ENCODE assay signal across 9 cellular contexts in the genomic region with DNA sequence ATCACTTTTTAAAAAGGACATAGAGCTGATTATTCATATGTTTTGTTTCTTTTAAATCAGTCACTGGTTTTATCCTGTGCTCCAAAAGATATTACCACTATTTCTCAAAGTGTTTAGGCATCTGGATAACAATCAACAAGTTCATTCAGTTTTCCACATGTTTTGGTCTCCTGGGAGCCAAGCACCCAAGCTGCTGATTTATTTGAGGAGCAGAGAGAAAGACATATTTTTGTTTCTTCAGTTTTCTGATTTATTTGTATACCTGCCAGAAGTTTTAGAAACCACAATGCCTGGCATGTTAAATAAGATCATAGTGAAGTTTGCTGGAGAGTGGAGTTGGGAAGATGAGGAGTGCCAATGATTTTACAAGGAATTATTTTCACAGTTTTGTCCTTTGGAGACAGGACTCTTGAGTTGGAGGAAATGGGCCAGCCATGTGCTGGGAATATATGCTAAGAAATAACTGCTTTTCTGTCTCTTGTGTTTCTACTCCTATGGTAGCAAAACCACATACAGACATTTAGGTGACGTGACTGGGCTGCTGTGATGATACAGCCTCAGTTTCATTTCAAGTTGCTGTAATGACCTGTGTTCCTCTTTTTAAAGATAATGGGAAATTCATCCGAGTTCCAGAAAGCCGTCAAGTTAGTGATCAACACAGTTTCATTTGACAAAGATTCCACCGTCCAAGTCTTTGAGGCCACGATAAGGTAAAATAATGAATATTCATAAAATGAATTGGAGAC. TPM values are rescaled to one million over a fixed set of nuclear protein-coding genes. Genes with fewer than 3 reads are reported as not detected.
DNase-seq lines count a peak whose midpoint lies in the region; ATAC-seq and TF ChIP-seq lines count a peak whose summit lies in the region.
"Had no signal": no experiment of that assay in that cellular context is flagged by ENCODE, and none has a peak within 500 bp of the region (broad histone marks: within the 10 kb centered on the region; RNA-seq: fewer than 3 reads in every experiment).

No MANE protein-coding gene starts in this region.

- peaks cover 38 to 67% of the 10 kb centered on the region in 2 experiments for H3K36me3 ChIP-seq in HEK293 (ENCODE audit: control insufficient read depth in 2 of 2, insufficient read depth in 1 of 2, low read length in 2 of 2)

- intact Hi-C loops in left cardiac atrium (cut with DNase I): no loop called here

- peak; percentile 33 for ATAC-seq in GM18505 (IDR thresholded peaks at IDR 0.05; ENCODE audit: unreplicated experiment)
- ATAC-seq in left cardiac atrium: no peak

- H3K9me3 ChIP-seq in HEK293 (ENCODE audit: control insufficient read depth, insufficient read depth, low read depth, low read length): no peaks in the 10 kb centered on the region

- peaks cover 8% of the 10 kb centered on the region for H3K4me1 ChIP-seq in HEK293 (ENCODE audit: control insufficient read depth, insufficient read depth, low read length)

- TF ChIP-seq CTCF in HEK293 (tag by site-specific recombination; IDR thresholded peaks at IDR 0.05) (no peak), NB4 (IDR thresholded peaks at IDR 0.05; ENCODE audit: low read depth, low read length) (no peak)

- H3K4me3 ChIP-seq in HEK293 (ENCODE audit: low read depth, low read length) (no peak overlapping the region), NB4 (ENCODE audit: low read depth, low read length) (no peak overlapping the region)

- H3K27ac ChIP-seq in HEK293 (ENCODE audit: extremely low read depth, low read depth, low read length): no peak overlapping the region

- CTCF ChIA-PET in HEK293 (lab: Yijun Ruan, JAX): interaction anchor here (0.6 kb wide), 1 partner anchor 236 kb away, joined by 7 read pairs; no protein-coding TSS in a partner anchor

- DNase-seq in NB4 (ENCODE audit: low read depth): peak; percentile 30
- peak; percentile 15 for DNase-seq in fibroblast of gingiva (ENCODE audit: low read depth)
- DNase-seq in left cardiac atrium: no peak
- no peak for DNase-seq in GM19240 (ENCODE audit: insufficient read length, low spot score)
- no peak for DNase-seq in stimulated activated CD4-positive, alpha-beta T cell treated with anti-CD3 and anti-CD28 coated beads, Interleukin-4, amount 100 ng/mL, for 4 hours
- no peak for DNase-seq in ACHN
- DNase-seq: SHP77 had no signal

- in situ Hi-C loops in ACHN (cut with HindIII; ENCODE audit: low pct_ligation_motif_present, low pct_unique_long_range_greater_than_20kb, low sequenced_read_pairs): no loop called here

- POLR2A ChIA-PET in HEK293 (lab: Yijun Ruan, JAX): no interaction called here

- TF ChIP-seq POLR2A in GM18505 (IDR thresholded peaks at IDR 0.05; ENCODE audit: borderline replicate concordance, extremely low read depth, insufficient read depth, insufficient read length) (no peak), NB4 (IDR thresholded peaks at IDR 0.05; ENCODE audit: extremely low read depth, insufficient read length) (no peak)

TF ChIP-seq in HEK293, 187 proteins besides CTCF, POLR2A, EP300 and RAD21:
- TF ChIP-seq ZNF544 (tag by site-specific recombination; IDR thresholded peaks at IDR 0.05) (no peak), SCRT2 (tag by site-specific recombination; IDR thresholded peaks at IDR 0.05) (peak; percentile 46; the same call in 1 of the 2 replicates), ZNF391 (tag by site-specific recombination; IDR thresholded peaks at IDR 0.05; ENCODE audit: borderline replicate concordance, low read depth) (no peak)
- TF ChIP-seq, protein P1, sequence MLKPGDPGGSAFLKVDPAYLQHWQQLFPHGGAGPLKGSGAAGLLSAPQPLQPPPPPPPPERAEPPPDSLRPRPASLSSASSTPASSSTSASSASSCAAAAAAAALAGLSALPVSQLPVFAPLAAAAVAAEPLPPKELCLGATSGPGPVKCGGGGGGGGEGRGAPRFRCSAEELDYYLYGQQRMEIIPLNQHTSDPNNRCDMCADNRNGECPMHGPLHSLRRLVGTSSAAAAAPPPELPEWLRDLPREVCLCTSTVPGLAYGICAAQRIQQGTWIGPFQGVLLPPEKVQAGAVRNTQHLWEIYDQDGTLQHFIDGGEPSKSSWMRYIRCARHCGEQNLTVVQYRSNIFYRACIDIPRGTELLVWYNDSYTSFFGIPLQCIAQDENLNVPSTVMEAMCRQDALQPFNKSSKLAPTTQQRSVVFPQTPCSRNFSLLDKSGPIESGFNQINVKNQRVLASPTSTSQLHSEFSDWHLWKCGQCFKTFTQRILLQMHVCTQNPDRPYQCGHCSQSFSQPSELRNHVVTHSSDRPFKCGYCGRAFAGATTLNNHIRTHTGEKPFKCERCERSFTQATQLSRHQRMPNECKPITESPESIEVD (tag by site-specific recombination; IDR thresholded peaks at IDR 0.05): peak; percentile 45

RNA-seq across cellular contexts. Expression of gene EDEM1, which starts 11.7 kb away (rescaled TPM):
- total RNA-seq in left cardiac atrium: 10 to 100 TPM in 1 of 2 donors, 1 to 10 TPM in 1; 9.2 to 16.8 TPM

Comparison
In these comparisons a context has a peak if more than half of its experiments do, and no peak if none do; other contexts are left out.
1. DNase-seq: peak in NB4 (single experiment) and fibroblast of gingiva (single experiment); none in left cardiac atrium (single experiment), GM19240 (single experiment), stimulated activated CD4-positive, alpha-beta T cell treated with anti-CD3 and anti-CD28 coated beads, Interleukin-4, amount 100 ng/mL, for 4 hours (0 of 2) and ACHN (single experiment).